ENCODE assay signal across 23 cellular contexts in the genomic region with DNA sequence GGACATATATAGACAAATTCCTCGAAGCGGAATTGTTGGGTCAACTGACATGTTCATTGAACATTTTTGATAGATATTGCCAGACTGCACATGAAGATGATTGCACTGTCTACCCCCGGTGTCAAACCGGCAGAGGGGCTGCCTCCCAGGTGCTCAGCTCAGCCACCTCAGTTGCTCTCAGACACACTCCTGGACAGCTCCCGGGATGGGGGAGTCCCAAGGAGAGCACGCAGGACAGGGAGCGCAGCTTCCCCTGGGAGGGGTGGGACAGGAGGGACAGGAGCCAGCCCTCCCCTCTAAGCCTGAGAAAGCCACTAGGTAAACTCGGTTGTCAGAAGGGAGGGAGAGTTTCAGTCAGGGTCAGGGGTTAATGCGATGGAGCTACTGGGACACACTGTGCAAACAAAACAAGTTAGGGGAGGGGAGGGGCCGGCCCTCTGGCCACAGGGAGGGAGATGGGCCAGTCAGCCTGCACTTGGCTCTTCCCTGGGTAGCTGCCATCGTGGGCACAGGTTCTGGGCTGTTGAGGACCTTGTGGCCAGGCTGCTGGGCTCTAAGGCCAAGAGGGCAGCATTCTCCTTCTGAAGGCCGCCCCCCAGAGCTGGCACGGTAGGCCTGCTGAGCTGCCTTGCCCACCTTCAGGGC. TPM values are rescaled to one million over a fixed set of nuclear protein-coding genes. Genes with fewer than 3 reads are reported as not detected.
DNase-seq lines count a peak whose midpoint lies in the region; ATAC-seq and TF ChIP-seq lines count a peak whose summit lies in the region.
"Had no signal": no experiment of that assay in that cellular context is flagged by ENCODE, and none has a peak within 500 bp of the region (broad histone marks: within the 10 kb centered on the region; RNA-seq: fewer than 3 reads in every experiment).

No MANE protein-coding gene starts in this region.

- DNase-seq in Caco-2 (peak; percentile 69 to 75), HuH-7 (ENCODE audit: low spot score) (peak; percentile 50), endodermal cell (peak; percentile 57), neuronal stem cell (ENCODE audit: low spot score) (peak; percentile 14), WTC11 (ENCODE audit: low spot score) (no peak), DMS114 treated with DMSO at 0.1 percent for 48 hours (lab: John Stamatoyannopoulos, UW; ENCODE audit: unreplicated experiment) (no peak), MG63 (no peak)
- DNase-seq: ACHN; Calu3; CD8-positive, alpha-beta T cell; GDM1; H9; KBM-7; NCI-H1092 treated with DMSO at 0.1 percent for 48 hours; NCI-H1436 treated with DMSO at 0.1 percent for 48 hours; NCI-H2029 treated with DMSO at 0.1 percent for 48 hours; NCI-H226; NCI-H510A treated with DMSO at 0.1 percent for 48 hours; SHP77 had no signal

- POLR2A ChIA-PET in Caco-2 (lab: Charles Lee) = interaction anchor here (1.0 to 1.2 kb wide), 3 partner anchors 26 to 50 kb away, joined by 4 to 5 read pairs (median 4); no protein-coding TSS in a partner anchor
- POLR2A ChIA-PET in WTC11 (lab: Charles Lee) = no interaction called here

- peak overlapping the region; percentile 14 for H2BK15ac ChIP-seq in neuronal stem cell (ENCODE audit: low read length)

- no peak overlapping the region for H4K91ac ChIP-seq in neuronal stem cell (ENCODE audit: low read depth, low read length, poor library complexity)

- H3K23ac ChIP-seq in neuronal stem cell (ENCODE audit: low read depth, low read length, poor library complexity) = no peak overlapping the region

- no peak overlapping the region for H3K27ac ChIP-seq in endodermal cell (ENCODE audit: low read depth, low read length)
- H3K27ac ChIP-seq in neuronal stem cell (replicated peaks; ENCODE audit: low read length) = no peak overlapping the region
- H3K27ac ChIP-seq: BLaER1 had no signal

- no peaks in the 10 kb centered on the region for H3K9me3 Mint-ChIP-seq in Caco-2 (ENCODE audit: unreplicated experiment)
- H3K9me3 Mint-ChIP-seq in endodermal cell = no peaks in the 10 kb centered on the region
- no peaks in the 10 kb centered on the region for H3K9me3 Mint-ChIP-seq in WTC11
- H3K9me3 Mint-ChIP-seq: CD8-positive, alpha-beta T cell; H9; T-helper 1 cell treated with Interleukin-12 subunit alpha and Interleukin-12 subunit beta and Interleukin-4 antibody, amounts not matched to agents 30 μg/mL and 1 μg/mL, for 36 hours had no signal

- no peak overlapping the region for H4K8ac ChIP-seq in neuronal stem cell (ENCODE audit: low read depth, low read length)

- H3K4me2 ChIP-seq in neuronal stem cell (ENCODE audit: insufficient read depth, low read length, poor library complexity, severe bottlenecking) = no peak overlapping the region
- H3K4me2 ChIP-seq: BLaER1 had no signal

- TF ChIP-seq CTCF in Caco-2 (IDR thresholded peaks at IDR 0.05; ENCODE audit: insufficient read depth in 1 of 2, low read depth in 1 of 2, low read length in 1 of 2, severe bottlenecking in 1 of 2, unreplicated experiment in 1 of 2) (no peak), endodermal cell (conservative IDR thresholded peaks at IDR 0.05) (no peak), WTC11 (IDR thresholded peaks at IDR 0.05) (no peak)

- H2BK120ac ChIP-seq in neuronal stem cell (ENCODE audit: low read depth, low read length) = no peak overlapping the region

- CTCF ChIA-PET in Caco-2 (lab: Charles Lee) = interaction anchor here (0.5 to 12.8 kb wide), 10 partner anchors 9 to 929 kb away, joined by 3 to 541 read pairs (median 4); a partner anchor contains a TSS
- CTCF ChIA-PET in WTC11 (lab: Charles Lee) = interaction anchor here (0.8 to 10.2 kb wide), 12 partner anchors 8 to 199 kb away, joined by 3 to 509 read pairs (median 4); a partner anchor contains a TSS

- ATAC-seq in GM21723 (IDR thresholded peaks at IDR 0.05; ENCODE audit: unreplicated experiment) (no peak), WTC11 (no peak)
- ATAC-seq: CD8-positive, alpha-beta T cell had no signal

- H3K4me1 Mint-ChIP-seq in Caco-2 (ENCODE audit: low read depth, unreplicated experiment) (peaks cover 35% of the 10 kb centered on the region), endodermal cell (peaks cover 5% of the 10 kb centered on the region), WTC11 (peaks cover 22% of the 10 kb centered on the region)

- H3K27ac Mint-ChIP-seq in Caco-2 (ENCODE audit: unreplicated experiment) (no peak overlapping the region), endodermal cell (no peak overlapping the region), WTC11 (no peak overlapping the region)
- H3K27ac Mint-ChIP-seq: CD8-positive, alpha-beta T cell; H9; T-helper 1 cell treated with Interleukin-12 subunit alpha and Interleukin-12 subunit beta and Interleukin-4 antibody, amounts not matched to agents 30 μg/mL and 1 μg/mL, for 36 hours had no signal

- H2AK5ac ChIP-seq in neuronal stem cell (ENCODE audit: low read depth, low read length) = no peak overlapping the region

- no peaks in the 10 kb centered on the region for H3K36me3 Mint-ChIP-seq in Caco-2 (ENCODE audit: insufficient read depth, unreplicated experiment)
- no peaks in the 10 kb centered on the region for H3K36me3 Mint-ChIP-seq in endodermal cell (ENCODE audit: low read depth)
- H3K36me3 Mint-ChIP-seq in WTC11 = no peaks in the 10 kb centered on the region
- H3K36me3 Mint-ChIP-seq: CD8-positive, alpha-beta T cell had no signal

- H3K27me3 Mint-ChIP-seq in Caco-2 (ENCODE audit: insufficient read depth, unreplicated experiment) (no peaks in the 10 kb centered on the region), endodermal cell (ENCODE audit: insufficient read depth) (peaks cover 45% of the 10 kb centered on the region), WTC11 (ENCODE audit: low read depth) (peaks cover 10% of the 10 kb centered on the region)

- H3K9ac ChIP-seq in endodermal cell (ENCODE audit: extremely low read depth, low read length, poor library complexity, severe bottlenecking) (no peak overlapping the region), neuronal stem cell (ENCODE audit: low read depth, low read length, poor library complexity) (no peak overlapping the region)
- H3K9ac ChIP-seq: BLaER1 had no signal

- no peak overlapping the region for H2BK5ac ChIP-seq in neuronal stem cell (ENCODE audit: low read length)

- H3K4me3 Mint-ChIP-seq in Caco-2 (ENCODE audit: unreplicated experiment) = peak overlapping the region; percentile 1
- H3K4me3 Mint-ChIP-seq in endodermal cell = no peak overlapping the region
- no peak overlapping the region for H3K4me3 Mint-ChIP-seq in WTC11
- H3K4me3 Mint-ChIP-seq: CD8-positive, alpha-beta T cell; H9; T-helper 1 cell treated with Interleukin-12 subunit alpha and Interleukin-12 subunit beta and Interleukin-4 antibody, amounts not matched to agents 30 μg/mL and 1 μg/mL, for 36 hours had no signal

- no peaks in the 10 kb centered on the region for H3K9me3 ChIP-seq in Caco-2
- H3K9me3 ChIP-seq in endodermal cell (ENCODE audit: control insufficient read depth, low read length) = no peaks in the 10 kb centered on the region
- no peaks in the 10 kb centered on the region for H3K9me3 ChIP-seq in neuronal stem cell (replicated peaks in 1 of 2; ENCODE audit: control insufficient read depth in 2 of 2, insufficient read depth in 1 of 2, low read depth in 1 of 2, low read length in 2 of 2)
- no peaks in the 10 kb centered on the region for H3K9me3 ChIP-seq in MG63
- H3K9me3 ChIP-seq: BLaER1 had no signal

- H3K4me1 ChIP-seq in Caco-2 = peaks cover 35% of the 10 kb centered on the region
- H3K4me1 ChIP-seq in endodermal cell (ENCODE audit: control insufficient read depth, insufficient read depth, low read length) = peaks cover 2% of the 10 kb centered on the region
- peaks cover 0 to 8% of the 10 kb centered on the region in 2 donors for H3K4me1 ChIP-seq in neuronal stem cell (ENCODE audit: control insufficient read depth in 2 of 2, insufficient read depth in 1 of 2, low read depth in 1 of 2, low read length in 2 of 2)
- H3K4me1 ChIP-seq: BLaER1 had no signal

- H3K27me3 ChIP-seq in Caco-2 (replicated peaks; ENCODE audit: control insufficient read depth, insufficient read depth, low read length) (no peaks in the 10 kb centered on the region), endodermal cell (ENCODE audit: control insufficient read depth, insufficient read depth, low read length, poor library complexity, severe bottlenecking) (peaks cover 51% of the 10 kb centered on the region), neuronal stem cell (ENCODE audit: control insufficient read depth in 3 of 3, insufficient read depth in 3 of 3, low read depth in 1 of 3, low read length in 3 of 3) (peaks cover 0 to 87% (median 5%) of the 10 kb centered on the region in 3 experiments), MG63 (no peaks in the 10 kb centered on the region)

- no peak overlapping the region for H3K14ac ChIP-seq in neuronal stem cell (ENCODE audit: low read length)

- H2AFZ ChIP-seq in neuronal stem cell (ENCODE audit: low read length) = no peak overlapping the region

- H3K4me3 ChIP-seq in Caco-2 (ENCODE audit: low read depth, low read length) (no peak overlapping the region), endodermal cell (ENCODE audit: low read length) (no peak overlapping the region), neuronal stem cell (ENCODE audit: low read length in 2 of 2) (no peak overlapping the region), MG63 (no peak overlapping the region)
- H3K4me3 ChIP-seq: BLaER1 had no signal

- 58 to 59% methylated on average over 8 to 13 of the region's 13 CpGs for WGBS in endodermal cell (ENCODE audit: insufficient coverage in 1 of 2, insufficient read length in 1 of 2), 2 experiments
- WGBS in neuronal stem cell (ENCODE audit: extremely low coverage in 2 of 2, insufficient read length in 2 of 2, insufficient replicate concordance in 1 of 2), 2 donors = no CpG with 5 or more reads among the region's 13 CpGs

- intact Hi-C loops in Caco-2 (cut with micrococcal nuclease; ENCODE audit: unreplicated experiment) = no loop called here

- no TSS peak for BruUV-seq in Caco-2 (replicated peaks; lab: Mats Ljungman, UMichigan)

- no peak overlapping the region for H2BK12ac ChIP-seq in neuronal stem cell (ENCODE audit: low read length)

- no peak overlapping the region for H3K4ac ChIP-seq in neuronal stem cell (ENCODE audit: low read length)

- H3K18ac ChIP-seq in neuronal stem cell (ENCODE audit: low read length) = peak overlapping the region; percentile 32

- H3K36me3 ChIP-seq in Caco-2 (ENCODE audit: control insufficient read depth, insufficient read depth, low read length) (no peaks in the 10 kb centered on the region), endodermal cell (ENCODE audit: control insufficient read depth, insufficient read depth, low read length) (no peaks in the 10 kb centered on the region), neuronal stem cell (replicated peaks in 1 of 2; ENCODE audit: control insufficient read depth in 2 of 2, insufficient read depth in 2 of 2, low read length in 2 of 2) (no peaks in the 10 kb centered on the region), MG63 (no peaks in the 10 kb centered on the region)
- H3K36me3 ChIP-seq: BLaER1 had no signal

- no peaks in the 10 kb centered on the region for H3K79me1 ChIP-seq in neuronal stem cell (ENCODE audit: low read depth, low read length)

RNA-seq across cellular contexts. Expression of a gene that starts 31.1 kb away (rescaled TPM):
- total RNA-seq in Caco-2 (2022) (41.3 and 42.3 TPM in 2 replicates), endodermal cell (10 to 100 TPM in 1 of 2 donors, 1 to 10 TPM in 1; 5.2 to 10.0 TPM), WTC11 (2021) (9.6 to 19.2 TPM (median 10.2 TPM) in 3 replicates)
- 3.3 TPM for polyA plus RNA-seq in endodermal cell (2013, experiment 1 of 2)
- polyA plus RNA-seq in endodermal cell (2013, experiment 2 of 2) = 3.4 TPM
- polyA plus RNA-seq in neuronal stem cell (2013, experiment 1 of 2) = 3.0 TPM
- polyA plus RNA-seq in neuronal stem cell (2013, experiment 2 of 2) = 2.4 TPM
- 27.7 and 54.4 TPM in 2 replicates for total RNA-seq in MG63 (2014; rRNA removed; shearing (Covaris generic); ENCODE audit: low replicate concordance)
- total RNA-seq: CD8-positive, alpha-beta T cell had no signal

RNA-seq across cellular contexts. Expression of a gene that starts 38.2 kb away (rescaled TPM):
- total RNA-seq in Caco-2 (2022) (1.9 and 2.3 TPM in 2 replicates), endodermal cell (not detected), WTC11 (2021) (2.1 to 4.6 TPM (median 2.3 TPM) in 3 replicates)
- 0.14 TPM for polyA plus RNA-seq in endodermal cell (2013, experiment 1 of 2)
- 0.12 TPM for polyA plus RNA-seq in endodermal cell (2013, experiment 2 of 2)
- polyA plus RNA-seq in neuronal stem cell (2013, experiment 1 of 2) = not detected
- not detected for polyA plus RNA-seq in neuronal stem cell (2013, experiment 2 of 2)
- not detected in 2 replicates for total RNA-seq in MG63 (2014; rRNA removed; shearing (Covaris generic); ENCODE audit: low replicate concordance)
- total RNA-seq: Calu3; CD8-positive, alpha-beta T cell; H9; OCI-LY7 had no signal

Comparison
In these comparisons a context has a peak if more than half of its experiments do, and no peak if none do; other contexts are left out.
1. DNase-seq: peak in Caco-2 (2 of 2), HuH-7 (single experiment), endodermal cell (single experiment) and neuronal stem cell (single experiment); none in WTC11 (single experiment), DMS114 treated with DMSO at 0.1 percent for 48 hours (single experiment) and MG63 (single experiment).